8 cellular contexts compared by ENCODE assay signal in genomic region chrX:39613997-39614679, GRCh38.
DNase-seq lines count a peak whose midpoint lies in the region; ATAC-seq and TF ChIP-seq lines count a peak whose summit lies in the region.

No MANE protein-coding gene starts in this region.

- no peaks in the 10 kb centered on the region for H3K79me2 ChIP-seq in SU-DHL-6 (ENCODE audit: insufficient read depth, low read length)

- no peak overlapping the region for H3K9ac ChIP-seq in SU-DHL-6 (ENCODE audit: low read length)

- no peaks in the 10 kb centered on the region for H3K9me3 ChIP-seq in SU-DHL-6 (ENCODE audit: insufficient read depth, low read length)

- H3K36me3 Mint-ChIP-seq in central memory CD8-positive, alpha-beta T cell (ENCODE audit: insufficient read depth): no peaks in the 10 kb centered on the region
- H3K36me3 Mint-ChIP-seq in chondrocyte (ENCODE audit: low read depth): peaks cover 1% of the 10 kb centered on the region

- peak overlapping the region; percentile 72 for H3K4me3 Mint-ChIP-seq in central memory CD8-positive, alpha-beta T cell
- no peak overlapping the region for H3K4me3 Mint-ChIP-seq in chondrocyte (ENCODE audit: unreplicated experiment)

- peaks cover 72% of the 10 kb centered on the region for H3K27me3 Mint-ChIP-seq in central memory CD8-positive, alpha-beta T cell
- H3K27me3 Mint-ChIP-seq in chondrocyte (ENCODE audit: low read depth): peaks cover 27% of the 10 kb centered on the region

- no peaks in the 10 kb centered on the region for H3K27me3 ChIP-seq in SU-DHL-6 (ENCODE audit: low read length)

- no peaks in the 10 kb centered on the region for H3K9me2 ChIP-seq in SU-DHL-6 (replicated peaks; ENCODE audit: insufficient read depth, low read length)

- peak overlapping the region; percentile 42 for H3K4me2 ChIP-seq in SU-DHL-6 (ENCODE audit: low read depth, low read length, poor library complexity, severe bottlenecking)

- no peak overlapping the region for H3K4me3 ChIP-seq in SU-DHL-6 (ENCODE audit: insufficient read depth, low read length, poor library complexity, severe bottlenecking)
- peak overlapping the region; percentile 8 for H3K4me3 ChIP-seq in retinal pigment epithelial cell (ENCODE audit: low read length)

- H2AFZ ChIP-seq in SU-DHL-6 (ENCODE audit: low read depth, low read length, severe bottlenecking): no peak overlapping the region

- H3F3A ChIP-seq in SU-DHL-6 (ENCODE audit: insufficient read depth): no peaks in the 10 kb centered on the region

- H3K36me3 ChIP-seq in SU-DHL-6 (ENCODE audit: low read length): no peaks in the 10 kb centered on the region

- DNase-seq in COLO668 (lab: John Stamatoyannopoulos, UW; ENCODE audit: unreplicated experiment) (peak; percentile 57), retinal pigment epithelial cell (ENCODE audit: low read depth) (no peak), GOT3 (lab: John Stamatoyannopoulos, UW) (no peak), chondrocyte (ENCODE audit: low spot score) (no peak), NCI-H187 treated with DMSO at 0.1 percent for 48 hours (lab: John Stamatoyannopoulos, UW) (no peak)
- no peak for DNase-seq in central memory CD8-positive, alpha-beta T cell (ENCODE audit: low spot score in 2 of 2)

- peaks cover 14% of the 10 kb centered on the region for H3K4me1 Mint-ChIP-seq in central memory CD8-positive, alpha-beta T cell
- H3K4me1 Mint-ChIP-seq in chondrocyte (ENCODE audit: low read depth): peaks cover 10% of the 10 kb centered on the region

- H3K27ac Mint-ChIP-seq in central memory CD8-positive, alpha-beta T cell (ENCODE audit: low read depth): no peak overlapping the region
- no peak overlapping the region for H3K27ac Mint-ChIP-seq in chondrocyte (ENCODE audit: unreplicated experiment)

- no peaks in the 10 kb centered on the region for H4K20me1 ChIP-seq in SU-DHL-6 (ENCODE audit: low read depth, low read length)

- TF ChIP-seq CTCF in SU-DHL-6 (IDR thresholded peaks at IDR 0.05; ENCODE audit: insufficient read depth, low read length, poor library complexity, severe bottlenecking) (no peak), retinal pigment epithelial cell (conservative IDR thresholded peaks at IDR 0.05; ENCODE audit: low read depth, low read length) (no peak), chondrocyte (IDR thresholded peaks at IDR 0.05) (no peak)

- peak; percentile 63 for ATAC-seq in HG02571 (IDR thresholded peaks at IDR 0.05; ENCODE audit: unreplicated experiment)
- no peak for ATAC-seq in central memory CD8-positive, alpha-beta T cell (replicated peaks; ENCODE audit: extremely low read depth, poor library complexity, severe bottlenecking)

- no peaks in the 10 kb centered on the region for H3K9me3 Mint-ChIP-seq in central memory CD8-positive, alpha-beta T cell
- peaks cover 13% of the 10 kb centered on the region for H3K9me3 Mint-ChIP-seq in chondrocyte (ENCODE audit: low read depth)

- H3K27ac ChIP-seq in SU-DHL-6 (ENCODE audit: low read depth, low read length): no peak overlapping the region
